Comparison of ENCODE assay signal across 1 cellular context in genomic region chr18:12061685-12062084, GRCh38.
TF ChIP-seq lines count a peak whose summit lies in the region.

No MANE protein-coding gene starts in this region.

TF ChIP-seq in H1, 55 proteins besides CTCF, POLR2A, EP300 and RAD21:
- TF ChIP-seq KDM5A (IDR thresholded peaks at IDR 0.05; ENCODE audit: low read length) = no peak
- TF ChIP-seq HDAC6 (IDR thresholded peaks at IDR 0.05; ENCODE audit: low read depth, low read length) = no peak
